Comparison of ENCODE assay signal across 2 cellular contexts in the genomic region with DNA sequence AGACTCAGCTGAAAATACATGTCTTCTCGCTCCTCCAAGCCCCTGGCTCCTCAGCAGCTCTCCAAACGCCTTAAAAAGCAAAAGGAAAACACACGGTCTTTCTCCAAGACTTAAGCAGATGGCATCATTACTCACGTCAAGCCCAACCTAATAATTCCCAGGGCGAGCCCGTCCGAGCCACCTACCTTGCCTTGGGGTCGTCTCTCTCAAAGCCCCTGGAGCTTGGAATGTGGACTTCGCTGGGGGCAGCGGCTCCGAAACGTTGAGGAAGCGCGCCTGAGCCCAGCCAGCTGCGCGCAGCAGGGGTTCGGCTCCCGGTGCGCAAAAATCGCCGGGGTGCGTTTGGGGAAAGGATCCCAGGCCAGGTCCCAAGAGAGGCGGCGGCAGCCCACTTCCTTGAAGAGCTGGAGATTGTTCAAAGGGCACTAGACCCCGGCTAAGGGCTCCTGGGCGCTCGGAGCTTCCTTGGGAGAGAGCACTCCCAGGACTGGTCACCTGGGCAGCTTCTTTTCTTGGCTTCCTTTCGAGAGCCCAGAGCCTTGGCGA.
TF ChIP-seq lines count a peak whose summit lies in the region.

No MANE protein-coding gene starts in this region.

TF ChIP-seq in HCT116, 20 proteins besides CTCF, POLR2A, EP300 and RAD21:
- TF ChIP-seq, protein P1, sequence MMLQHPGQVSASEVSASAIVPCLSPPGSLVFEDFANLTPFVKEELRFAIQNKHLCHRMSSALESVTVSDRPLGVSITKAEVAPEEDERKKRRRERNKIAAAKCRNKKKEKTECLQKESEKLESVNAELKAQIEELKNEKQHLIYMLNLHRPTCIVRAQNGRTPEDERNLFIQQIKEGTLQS (IDR thresholded peaks at IDR 0.05): no peak
- TF ChIP-seq TCF7L2 (IDR thresholded peaks at IDR 0.05; ENCODE audit: borderline replicate concordance, extremely low read depth, insufficient read depth, insufficient read length) (no peak), SP1 (IDR thresholded peaks at IDR 0.05; ENCODE audit: low read depth) (no peak), ZFX (IDR thresholded peaks at IDR 0.05) (no peak), EZH2phosphoT487 (IDR thresholded peaks at IDR 0.05; ENCODE audit: borderline replicate concordance) (no peak), EZH2 (IDR thresholded peaks at IDR 0.05) (no peak), EGR1 (IDR thresholded peaks at IDR 0.05; ENCODE audit: low read depth) (no peak)

TF ChIP-seq in H1, 55 proteins besides CTCF, POLR2A, EP300 and RAD21:
- no peak for TF ChIP-seq JUN (IDR thresholded peaks at IDR 0.05; ENCODE audit: low read depth, low read length)
- TF ChIP-seq CEBPB (IDR thresholded peaks at IDR 0.05; ENCODE audit: low read depth, low read length): no peak
- no peak for TF ChIP-seq CHD1 (IDR thresholded peaks at IDR 0.05; ENCODE audit: low read depth, low read length)
- TF ChIP-seq RXRA (IDR thresholded peaks at IDR 0.05; ENCODE audit: insufficient read depth, low read depth, low read length): no peak
- TF ChIP-seq SIN3A (conservative IDR thresholded peaks at IDR 0.05 in 1 of 2, IDR thresholded peaks at IDR 0.05 in 1 of 2; ENCODE audit: low read depth in 1 of 2, low read length in 2 of 2): no peak
- no peak for TF ChIP-seq CBX8 (IDR thresholded peaks at IDR 0.05; ENCODE audit: borderline replicate concordance, low read depth, low read length)
- TF ChIP-seq, protein P2, sequence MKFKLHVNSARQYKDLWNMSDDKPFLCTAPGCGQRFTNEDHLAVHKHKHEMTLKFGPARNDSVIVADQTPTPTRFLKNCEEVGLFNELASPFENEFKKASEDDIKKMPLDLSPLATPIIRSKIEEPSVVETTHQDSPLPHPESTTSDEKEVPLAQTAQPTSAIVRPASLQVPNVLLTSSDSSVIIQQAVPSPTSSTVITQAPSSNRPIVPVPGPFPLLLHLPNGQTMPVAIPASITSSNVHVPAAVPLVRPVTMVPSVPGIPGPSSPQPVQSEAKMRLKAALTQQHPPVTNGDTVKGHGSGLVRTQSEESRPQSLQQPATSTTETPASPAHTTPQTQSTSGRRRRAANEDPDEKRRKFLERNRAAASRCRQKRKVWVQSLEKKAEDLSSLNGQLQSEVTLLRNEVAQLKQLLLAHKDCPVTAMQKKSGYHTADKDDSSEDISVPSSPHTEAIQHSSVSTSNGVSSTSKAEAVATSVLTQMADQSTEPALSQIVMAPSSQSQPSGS (IDR thresholded peaks at IDR 0.05; ENCODE audit: low read length): no peak
- TF ChIP-seq, protein P3, sequence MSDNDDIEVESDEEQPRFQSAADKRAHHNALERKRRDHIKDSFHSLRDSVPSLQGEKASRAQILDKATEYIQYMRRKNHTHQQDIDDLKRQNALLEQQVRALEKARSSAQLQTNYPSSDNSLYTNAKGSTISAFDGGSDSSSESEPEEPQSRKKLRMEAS (IDR thresholded peaks at IDR 0.05): no peak
- TF ChIP-seq EZH2 (IDR thresholded peaks at IDR 0.05; ENCODE audit: low read depth, low read length, severe bottlenecking): no peak
- peak; percentile 63 for TF ChIP-seq TEAD4 (IDR thresholded peaks at IDR 0.05; ENCODE audit: low read depth, low read length)
- TF ChIP-seq RNF2 (IDR thresholded peaks at IDR 0.05; ENCODE audit: borderline replicate concordance, low read depth, low read length, missing control alignments, poor library complexity, severe bottlenecking): peak; percentile 38
- TF ChIP-seq NRF1 (IDR thresholded peaks at IDR 0.05; ENCODE audit: low read depth, low read length): no peak
- no peak for TF ChIP-seq GABPA (IDR thresholded peaks at IDR 0.05; ENCODE audit: borderline replicate concordance, insufficient read depth, low read length)
